In the genomic region with DNA sequence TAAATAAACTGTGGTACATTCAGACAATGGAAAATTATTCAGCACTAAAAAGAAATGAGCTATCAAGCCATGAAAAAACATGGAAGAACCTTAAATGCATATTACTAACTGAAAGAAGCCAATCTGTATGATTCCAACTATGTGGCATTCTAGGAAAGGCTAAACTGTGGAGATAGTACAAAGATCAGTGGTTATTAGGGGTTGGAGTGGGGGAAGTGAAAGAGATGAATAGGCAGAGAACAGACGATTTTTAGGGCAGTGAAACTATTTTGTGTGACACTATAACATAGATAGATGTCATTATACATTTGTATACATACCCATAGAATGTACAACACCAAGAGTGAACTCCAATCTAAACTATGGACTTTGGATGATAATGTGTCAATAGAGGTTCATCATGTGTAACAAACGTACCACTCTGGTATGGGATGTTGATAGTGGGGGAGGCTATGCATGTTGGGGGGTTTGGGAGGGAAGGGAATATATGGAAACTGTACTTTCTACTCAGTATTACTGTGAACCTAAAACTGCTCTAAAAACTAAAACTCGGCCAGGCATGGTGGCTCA, we compare ENCODE assay signal across 1 cellular context.
TF ChIP-seq lines count a peak whose summit lies in the region.

No MANE protein-coding gene starts in this region.

TF ChIP-seq in HepG2, 621 proteins besides CTCF, POLR2A, EP300 and RAD21 (continues in another document):
- TF ChIP-seq MXD4 (CRISPR knock-in tag; IDR thresholded peaks at IDR 0.05) (no peak), EED (CRISPR knock-in tag; IDR thresholded peaks at IDR 0.05) (no peak), HNF4G (IDR thresholded peaks at IDR 0.05; ENCODE audit: borderline replicate concordance, low read depth, low read length) (0 out of 2 replicates have a peak, but pooled peaks have one; percentile 31), HNF4G (CRISPR knock-in tag; IDR thresholded peaks at IDR 0.05; ENCODE audit: borderline replicate concordance, low read depth) (no peak), ZFP36L2 (CRISPR knock-in tag; IDR thresholded peaks at IDR 0.05) (no peak), ZNF256 (CRISPR knock-in tag; conservative IDR thresholded peaks at IDR 0.05) (no peak), MAF1 (CRISPR knock-in tag; IDR thresholded peaks at IDR 0.05; ENCODE audit: borderline replicate concordance) (no peak), MTA3 (CRISPR knock-in tag; IDR thresholded peaks at IDR 0.05) (no peak), ZNF33A (CRISPR knock-in tag; IDR thresholded peaks at IDR 0.05; ENCODE audit: borderline replicate concordance) (no peak), KLF9 (CRISPR knock-in tag; IDR thresholded peaks at IDR 0.05; ENCODE audit: low read depth) (no peak), ZFX (CRISPR knock-in tag; IDR thresholded peaks at IDR 0.05; ENCODE audit: low read depth) (no peak), BCL6 (CRISPR knock-in tag; IDR thresholded peaks at IDR 0.05) (peak; percentile 58), ZNF589 (CRISPR knock-in tag; conservative IDR thresholded peaks at IDR 0.05) (no peak), ELF3 (CRISPR knock-in tag; IDR thresholded peaks at IDR 0.05) (no peak), REXO4 (CRISPR knock-in tag; IDR thresholded peaks at IDR 0.05; ENCODE audit: borderline replicate concordance) (no peak), MZF1 (CRISPR knock-in tag; IDR thresholded peaks at IDR 0.05; ENCODE audit: borderline replicate concordance) (no peak), TEAD3 (CRISPR knock-in tag; optimal IDR thresholded peaks at IDR 0.05; ENCODE audit: borderline replicate concordance) (no peak), ZNF24 (IDR thresholded peaks at IDR 0.05) (no peak), NCOR1 (IDR thresholded peaks at IDR 0.05; ENCODE audit: borderline replicate concordance, low read length) (peak; percentile 41; the same call in 1 of the 2 replicates), ZBTB14 (CRISPR knock-in tag; IDR thresholded peaks at IDR 0.05) (no peak), ZNF235 (CRISPR knock-in tag; IDR thresholded peaks at IDR 0.05; ENCODE audit: borderline replicate concordance) (no peak), TBX2 (CRISPR knock-in tag; IDR thresholded peaks at IDR 0.05; ENCODE audit: borderline replicate concordance) (no peak), ZNF552 (CRISPR knock-in tag; IDR thresholded peaks at IDR 0.05; ENCODE audit: borderline replicate concordance) (no peak), SOX6 (IDR thresholded peaks at IDR 0.05) (no peak), SOX6 (CRISPR knock-in tag; IDR thresholded peaks at IDR 0.05) (no peak), JUNB (CRISPR knock-in tag; IDR thresholded peaks at IDR 0.05; ENCODE audit: borderline replicate concordance) (no peak), ZMYM2 (CRISPR knock-in tag; IDR thresholded peaks at IDR 0.05) (0 out of 2 replicates have a peak, but pooled peaks have one; percentile 23), NAIF1 (CRISPR knock-in tag; IDR thresholded peaks at IDR 0.05; ENCODE audit: borderline replicate concordance) (no peak), FOXP1 (IDR thresholded peaks at IDR 0.05) (no peak), FOXP1 (CRISPR knock-in tag; IDR thresholded peaks at IDR 0.05) (no peak), RERE (CRISPR knock-in tag; IDR thresholded peaks at IDR 0.05; ENCODE audit: low read depth) (no peak), SNAPC2 (CRISPR knock-in tag; IDR thresholded peaks at IDR 0.05) (no peak), ONECUT2 (CRISPR knock-in tag; IDR thresholded peaks at IDR 0.05) (no peak), CREM (IDR thresholded peaks at IDR 0.05) (no peak), CREM (CRISPR knock-in tag; IDR thresholded peaks at IDR 0.05) (no peak), HDAC1 (CRISPR knock-in tag; IDR thresholded peaks at IDR 0.05) (no peak), ZNF326 (CRISPR knock-in tag; IDR thresholded peaks at IDR 0.05; ENCODE audit: borderline replicate concordance) (no peak), DZIP1 (CRISPR knock-in tag; IDR thresholded peaks at IDR 0.05) (no peak), PTBP1 (IDR thresholded peaks at IDR 0.05; ENCODE audit: low read depth, low read length, poor library complexity, severe bottlenecking) (no peak), CENPX (CRISPR knock-in tag; IDR thresholded peaks at IDR 0.05) (no peak), IRX3 (CRISPR knock-in tag; IDR thresholded peaks at IDR 0.05; ENCODE audit: borderline replicate concordance, low read depth) (no peak), TCF12 (IDR thresholded peaks at IDR 0.05) (no peak), TCF12 (CRISPR knock-in tag; IDR thresholded peaks at IDR 0.05) (no peak), MYNN (CRISPR knock-in tag; IDR thresholded peaks at IDR 0.05; ENCODE audit: low read depth) (no peak), MAFK (conservative IDR thresholded peaks at IDR 0.05 in 1 of 2, IDR thresholded peaks at IDR 0.05 in 1 of 2; ENCODE audit: low read length in 2 of 2) (no peak), MAFF (IDR thresholded peaks at IDR 0.05; ENCODE audit: low read depth, low read length) (no peak), HNF4A (CRISPR knock-in tag; IDR thresholded peaks at IDR 0.05) (peak; percentile 53; the same call in 1 of the 2 replicates), CBX1 (IDR thresholded peaks at IDR 0.05; ENCODE audit: low read depth) (no peak), FOXA1 (IDR thresholded peaks at IDR 0.05) (peak; percentile 39; the same call in 1 of the 2 replicates), FOXA1 (CRISPR knock-in tag; IDR thresholded peaks at IDR 0.05) (no peak), ARID3A (IDR thresholded peaks at IDR 0.05; ENCODE audit: low read depth, low read length) (peak; percentile 52; the same call in 1 of the 2 replicates)
- TF ChIP-seq, protein P1, sequence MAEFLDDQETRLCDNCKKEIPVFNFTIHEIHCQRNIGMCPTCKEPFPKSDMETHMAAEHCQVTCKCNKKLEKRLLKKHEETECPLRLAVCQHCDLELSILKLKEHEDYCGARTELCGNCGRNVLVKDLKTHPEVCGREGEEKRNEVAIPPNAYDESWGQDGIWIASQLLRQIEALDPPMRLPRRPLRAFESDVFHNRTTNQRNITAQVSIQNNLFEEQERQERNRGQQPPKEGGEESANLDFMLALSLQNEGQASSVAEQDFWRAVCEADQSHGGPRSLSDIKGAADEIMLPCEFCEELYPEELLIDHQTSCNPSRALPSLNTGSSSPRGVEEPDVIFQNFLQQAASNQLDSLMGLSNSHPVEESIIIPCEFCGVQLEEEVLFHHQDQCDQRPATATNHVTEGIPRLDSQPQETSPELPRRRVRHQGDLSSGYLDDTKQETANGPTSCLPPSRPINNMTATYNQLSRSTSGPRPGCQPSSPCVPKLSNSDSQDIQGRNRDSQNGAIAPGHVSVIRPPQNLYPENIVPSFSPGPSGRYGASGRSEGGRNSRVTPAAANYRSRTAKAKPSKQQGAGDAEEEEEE (CRISPR knock-in tag; IDR thresholded peaks at IDR 0.05; ENCODE audit: borderline replicate concordance) = no peak
- TF ChIP-seq, protein P2, sequence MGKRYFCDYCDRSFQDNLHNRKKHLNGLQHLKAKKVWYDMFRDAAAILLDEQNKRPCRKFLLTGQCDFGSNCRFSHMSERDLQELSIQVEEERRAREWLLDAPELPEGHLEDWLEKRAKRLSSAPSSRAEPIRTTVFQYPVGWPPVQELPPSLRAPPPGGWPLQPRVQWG (CRISPR knock-in tag; IDR thresholded peaks at IDR 0.05; ENCODE audit: borderline replicate concordance, low read depth) = no peak
- TF ChIP-seq, protein P3, sequence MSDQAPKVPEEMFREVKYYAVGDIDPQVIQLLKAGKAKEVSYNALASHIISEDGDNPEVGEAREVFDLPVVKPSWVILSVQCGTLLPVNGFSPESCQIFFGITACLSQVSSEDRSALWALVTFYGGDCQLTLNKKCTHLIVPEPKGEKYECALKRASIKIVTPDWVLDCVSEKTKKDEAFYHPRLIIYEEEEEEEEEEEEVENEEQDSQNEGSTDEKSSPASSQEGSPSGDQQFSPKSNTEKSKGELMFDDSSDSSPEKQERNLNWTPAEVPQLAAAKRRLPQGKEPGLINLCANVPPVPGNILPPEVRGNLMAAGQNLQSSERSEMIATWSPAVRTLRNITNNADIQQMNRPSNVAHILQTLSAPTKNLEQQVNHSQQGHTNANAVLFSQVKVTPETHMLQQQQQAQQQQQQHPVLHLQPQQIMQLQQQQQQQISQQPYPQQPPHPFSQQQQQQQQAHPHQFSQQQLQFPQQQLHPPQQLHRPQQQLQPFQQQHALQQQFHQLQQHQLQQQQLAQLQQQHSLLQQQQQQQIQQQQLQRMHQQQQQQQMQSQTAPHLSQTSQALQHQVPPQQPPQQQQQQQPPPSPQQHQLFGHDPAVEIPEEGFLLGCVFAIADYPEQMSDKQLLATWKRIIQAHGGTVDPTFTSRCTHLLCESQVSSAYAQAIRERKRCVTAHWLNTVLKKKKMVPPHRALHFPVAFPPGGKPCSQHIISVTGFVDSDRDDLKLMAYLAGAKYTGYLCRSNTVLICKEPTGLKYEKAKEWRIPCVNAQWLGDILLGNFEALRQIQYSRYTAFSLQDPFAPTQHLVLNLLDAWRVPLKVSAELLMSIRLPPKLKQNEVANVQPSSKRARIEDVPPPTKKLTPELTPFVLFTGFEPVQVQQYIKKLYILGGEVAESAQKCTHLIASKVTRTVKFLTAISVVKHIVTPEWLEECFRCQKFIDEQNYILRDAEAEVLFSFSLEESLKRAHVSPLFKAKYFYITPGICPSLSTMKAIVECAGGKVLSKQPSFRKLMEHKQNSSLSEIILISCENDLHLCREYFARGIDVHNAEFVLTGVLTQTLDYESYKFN (CRISPR knock-in tag; conservative IDR thresholded peaks at IDR 0.05) = no peak
